ENCODE assay signal across 8 cellular contexts in the genomic region with DNA sequence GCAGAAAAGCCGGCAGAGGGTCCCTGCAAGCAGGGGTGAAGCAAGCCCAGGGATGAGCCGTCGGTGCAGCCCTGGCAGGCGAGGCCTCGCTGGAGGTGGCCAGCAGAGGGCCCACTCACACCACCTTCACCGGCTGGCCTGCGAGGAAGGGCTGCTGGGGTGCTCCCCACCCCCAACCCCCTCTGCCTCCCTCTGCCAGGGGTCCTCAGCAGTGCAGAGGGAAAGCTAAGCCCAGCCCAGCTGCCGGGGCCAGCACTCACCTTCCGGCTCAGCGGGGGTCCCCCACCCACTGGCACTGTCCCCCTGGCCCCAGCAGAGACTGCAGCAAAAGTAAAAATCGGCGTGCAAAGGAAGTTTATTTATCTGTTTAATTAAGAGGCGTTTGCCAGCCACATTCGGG.
DNase-seq lines count a peak whose midpoint lies in the region; ATAC-seq, FAIRE-seq and TF ChIP-seq lines count a peak whose summit lies in the region.

No MANE protein-coding gene starts in this region.

- H3K4me1 ChIP-seq in HepG2 (ENCODE audit: insufficient read depth, low read length), result no peaks in the 10 kb centered on the region

- H3K9ac ChIP-seq in HepG2 (ENCODE audit: insufficient read depth, low read depth, low read length), result no peak overlapping the region

- no peak overlapping the region for H2AFZ ChIP-seq in HepG2 (ENCODE audit: low read length)

- H3K36me3 Mint-ChIP-seq in activated naive CD8-positive, alpha-beta T cell treated with anti-CD3 and anti-CD28 coated beads, Interleukin-2, amount 50 U/mL, for 24 hours (ENCODE audit: low read depth), result no peaks in the 10 kb centered on the region

- peak; percentile 85 for TF ChIP-seq CTCF in HepG2 (CRISPR knock-in tag; IDR thresholded peaks at IDR 0.05)

- CTCF ChIA-PET in HepG2 (lab: Yijun Ruan, JAX; ENCODE audit: low intra/inter-chr PET ratio, low total read pairs), result interaction anchor here (1.1 to 2.3 kb wide), 3 partner anchors 204 to 205 kb away, joined by 3 to 7 read pairs (median 5); no protein-coding TSS in a partner anchor

- TF ChIP-seq EP300 in HepG2 (IDR thresholded peaks at IDR 0.05; ENCODE audit: low read depth in 2 of 2, low read length in 2 of 2) (no peak), HepG2 (CRISPR knock-in tag; IDR thresholded peaks at IDR 0.05; ENCODE audit: borderline replicate concordance) (no peak)

- TF ChIP-seq POLR2A in HepG2 (IDR thresholded peaks at IDR 0.05; ENCODE audit: insufficient read depth in 1 of 2, low read depth in 2 of 2, low read length in 2 of 2), result no peak

- no peak overlapping the region for H3K4me3 ChIP-seq in HepG2 (replicated peaks in 1 of 3; ENCODE audit: insufficient read depth in 1 of 3, low read depth in 2 of 3, low read length in 3 of 3)

- 2% methylated on average over 14 of the region's 14 CpGs for WGBS in HepG2 (ENCODE audit: low lambda C conversion rate)

- BruUV-seq in HepG2 (replicated peaks; lab: Mats Ljungman, UMichigan), result no TSS peak

- peak; percentile 84 for TF ChIP-seq RAD21 in HepG2 (CRISPR knock-in tag; IDR thresholded peaks at IDR 0.05)

- H3K9me3 Mint-ChIP-seq in activated naive CD8-positive, alpha-beta T cell treated with anti-CD3 and anti-CD28 coated beads, Interleukin-2, amount 50 U/mL, for 24 hours, result no peaks in the 10 kb centered on the region

- peaks cover 24 to 87% of the 10 kb centered on the region in 2 experiments; a peak in 4 of 5 replicates for H3K27me3 ChIP-seq in HepG2 (ENCODE audit: control insufficient read depth in 1 of 2, insufficient read depth in 2 of 2, low read length in 2 of 2)

- no peaks in the 10 kb centered on the region for H3K4me1 Mint-ChIP-seq in activated naive CD8-positive, alpha-beta T cell treated with anti-CD3 and anti-CD28 coated beads, Interleukin-2, amount 50 U/mL, for 24 hours

- H3K27me3 Mint-ChIP-seq in activated naive CD8-positive, alpha-beta T cell treated with anti-CD3 and anti-CD28 coated beads, Interleukin-2, amount 50 U/mL, for 24 hours, result peaks cover 52% of the 10 kb centered on the region

- in situ Hi-C loops in HepG2 (cut with HindIII; ENCODE audit: extremely low pct_ligation_motif_present, low pct_unique_long_range_greater_than_20kb), result loop anchor here (5.0 kb wide), 1 partner anchor 199 kb away; no protein-coding TSS in a partner anchor

- no peaks in the 10 kb centered on the region for H3K9me3 ChIP-seq in HepG2 (ENCODE audit: low read length)

- intact Hi-C loops in HepG2 (cut with micrococcal nuclease; ENCODE audit: unreplicated experiment), result no loop called here

- ATAC-seq in activated naive CD8-positive, alpha-beta T cell treated with anti-CD3 and anti-CD28 coated beads, Interleukin-2, amount 50 U/mL, for 24 hours, result no peak
- ATAC-seq in HepG2 (peak; percentile 59), HG02798 (IDR thresholded peaks at IDR 0.05; ENCODE audit: poor library complexity, unreplicated experiment) (no peak), HG03565 (IDR thresholded peaks at IDR 0.05; ENCODE audit: unreplicated experiment) (no peak)

- no peak for FAIRE-seq in HTR-8/SVneo (lab: Jason Lieb, UNC)
- no peak for FAIRE-seq in HepG2 (lab: Jason Lieb, UNC)

- peak; percentile 93 for DNase-seq in D341Med (ENCODE audit: low spot score)
- peak; percentile 60 for DNase-seq in HTR-8/SVneo (ENCODE audit: insufficient read length, low spot score)
- peak; percentile 12 for DNase-seq in activated naive CD8-positive, alpha-beta T cell treated with anti-CD3 and anti-CD28 coated beads, Interleukin-2, amount 50 U/mL, for 24 hours
- no peak for DNase-seq in HepG2 (ENCODE audit: low spot score)
- DNase-seq in dedifferentiated amniotic fluid mesenchymal stem cell (ENCODE audit: extremely low spot score), result no peak
- no peak for DNase-seq in stimulated activated CD4-positive, alpha-beta T cell treated with anti-CD3 and anti-CD28 coated beads, Interleukin-12 subunit alpha, Interleukin-12 subunit beta, amount 100 ng/mL, for 4 hours

- POLR2A ChIA-PET in HepG2 (lab: Yijun Ruan, JAX), result no interaction called here

- no peaks in the 10 kb centered on the region for H3K79me2 ChIP-seq in HepG2 (ENCODE audit: insufficient read depth, low read length)

- no peak overlapping the region for H3K4me2 ChIP-seq in HepG2 (ENCODE audit: low read depth, low read length)

- peaks cover 21% of the 10 kb centered on the region; the same call in 1 of the 2 replicates for H4K20me1 ChIP-seq in HepG2 (ENCODE audit: insufficient read depth, low read length)

- no peak overlapping the region for H3K4me3 Mint-ChIP-seq in activated naive CD8-positive, alpha-beta T cell treated with anti-CD3 and anti-CD28 coated beads, Interleukin-2, amount 50 U/mL, for 24 hours

- no peaks in the 10 kb centered on the region for H3K36me3 ChIP-seq in HepG2 (replicated peaks in 1 of 2; ENCODE audit: control insufficient read depth in 1 of 2, insufficient read depth in 2 of 2, low read length in 2 of 2)

- no peak overlapping the region for H3K27ac Mint-ChIP-seq in activated naive CD8-positive, alpha-beta T cell treated with anti-CD3 and anti-CD28 coated beads, Interleukin-2, amount 50 U/mL, for 24 hours

- H3K27ac ChIP-seq in HepG2 (ENCODE audit: extremely low read length, insufficient read depth, low read length), result no peak overlapping the region

TF ChIP-seq in HepG2, 621 proteins besides CTCF, POLR2A, EP300 and RAD21 (continues in another document):
- TF ChIP-seq ZNF790 (CRISPR knock-in tag; IDR thresholded peaks at IDR 0.05; ENCODE audit: borderline replicate concordance), result no peak
- no peak for TF ChIP-seq ADNP (CRISPR knock-in tag; IDR thresholded peaks at IDR 0.05)
- no peak for TF ChIP-seq FOSL2 (CRISPR knock-in tag; IDR thresholded peaks at IDR 0.05)
- TF ChIP-seq ZNF674 (CRISPR knock-in tag; IDR thresholded peaks at IDR 0.05; ENCODE audit: low read depth), result no peak
- TF ChIP-seq NFYB (CRISPR knock-in tag; IDR thresholded peaks at IDR 0.05), result no peak
- peak; percentile 99 for TF ChIP-seq ZSCAN25 (CRISPR knock-in tag; IDR thresholded peaks at IDR 0.05)
- TF ChIP-seq, protein P1, sequence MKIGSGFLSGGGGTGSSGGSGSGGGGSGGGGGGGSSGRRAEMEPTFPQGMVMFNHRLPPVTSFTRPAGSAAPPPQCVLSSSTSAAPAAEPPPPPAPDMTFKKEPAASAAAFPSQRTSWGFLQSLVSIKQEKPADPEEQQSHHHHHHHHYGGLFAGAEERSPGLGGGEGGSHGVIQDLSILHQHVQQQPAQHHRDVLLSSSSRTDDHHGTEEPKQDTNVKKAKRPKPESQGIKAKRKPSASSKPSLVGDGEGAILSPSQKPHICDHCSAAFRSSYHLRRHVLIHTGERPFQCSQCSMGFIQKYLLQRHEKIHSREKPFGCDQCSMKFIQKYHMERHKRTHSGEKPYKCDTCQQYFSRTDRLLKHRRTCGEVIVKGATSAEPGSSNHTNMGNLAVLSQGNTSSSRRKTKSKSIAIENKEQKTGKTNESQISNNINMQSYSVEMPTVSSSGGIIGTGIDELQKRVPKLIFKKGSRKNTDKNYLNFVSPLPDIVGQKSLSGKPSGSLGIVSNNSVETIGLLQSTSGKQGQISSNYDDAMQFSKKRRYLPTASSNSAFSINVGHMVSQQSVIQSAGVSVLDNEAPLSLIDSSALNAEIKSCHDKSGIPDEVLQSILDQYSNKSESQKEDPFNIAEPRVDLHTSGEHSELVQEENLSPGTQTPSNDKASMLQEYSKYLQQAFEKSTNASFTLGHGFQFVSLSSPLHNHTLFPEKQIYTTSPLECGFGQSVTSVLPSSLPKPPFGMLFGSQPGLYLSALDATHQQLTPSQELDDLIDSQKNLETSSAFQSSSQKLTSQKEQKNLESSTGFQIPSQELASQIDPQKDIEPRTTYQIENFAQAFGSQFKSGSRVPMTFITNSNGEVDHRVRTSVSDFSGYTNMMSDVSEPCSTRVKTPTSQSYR (CRISPR knock-in tag; IDR thresholded peaks at IDR 0.05; ENCODE audit: borderline replicate concordance), result no peak
- TF ChIP-seq ZNF33B (CRISPR knock-in tag; IDR thresholded peaks at IDR 0.05), result no peak
- no peak for TF ChIP-seq ZBTB20 (CRISPR knock-in tag; IDR thresholded peaks at IDR 0.05; ENCODE audit: borderline replicate concordance, low read depth)
- no peak for TF ChIP-seq MLLT10 (CRISPR knock-in tag; IDR thresholded peaks at IDR 0.05)
- TF ChIP-seq ZNF451 (CRISPR knock-in tag; IDR thresholded peaks at IDR 0.05), result no peak
- no peak for TF ChIP-seq ZNF382 (CRISPR knock-in tag; IDR thresholded peaks at IDR 0.05; ENCODE audit: borderline replicate concordance)
- TF ChIP-seq STAG1 (CRISPR knock-in tag; IDR thresholded peaks at IDR 0.05), result peak; percentile 81
- no peak for TF ChIP-seq NR2F6 (IDR thresholded peaks at IDR 0.05)
- no peak for TF ChIP-seq NR2F6 (CRISPR knock-in tag; IDR thresholded peaks at IDR 0.05)
- no peak for TF ChIP-seq CBX1 (IDR thresholded peaks at IDR 0.05; ENCODE audit: low read depth)
- TF ChIP-seq ZNF782 (CRISPR knock-in tag; IDR thresholded peaks at IDR 0.05; ENCODE audit: borderline replicate concordance), result no peak
- TF ChIP-seq GMEB1 (CRISPR knock-in tag; IDR thresholded peaks at IDR 0.05; ENCODE audit: borderline replicate concordance), result no peak
- TF ChIP-seq, protein P2, sequence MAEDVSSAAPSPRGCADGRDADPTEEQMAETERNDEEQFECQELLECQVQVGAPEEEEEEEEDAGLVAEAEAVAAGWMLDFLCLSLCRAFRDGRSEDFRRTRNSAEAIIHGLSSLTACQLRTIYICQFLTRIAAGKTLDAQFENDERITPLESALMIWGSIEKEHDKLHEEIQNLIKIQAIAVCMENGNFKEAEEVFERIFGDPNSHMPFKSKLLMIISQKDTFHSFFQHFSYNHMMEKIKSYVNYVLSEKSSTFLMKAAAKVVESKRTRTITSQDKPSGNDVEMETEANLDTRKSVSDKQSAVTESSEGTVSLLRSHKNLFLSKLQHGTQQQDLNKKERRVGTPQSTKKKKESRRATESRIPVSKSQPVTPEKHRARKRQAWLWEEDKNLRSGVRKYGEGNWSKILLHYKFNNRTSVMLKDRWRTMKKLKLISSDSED (CRISPR knock-in tag; IDR thresholded peaks at IDR 0.05), result no peak
- no peak for TF ChIP-seq PHF21A (CRISPR knock-in tag; IDR thresholded peaks at IDR 0.05)
- TF ChIP-seq MTF2 (CRISPR knock-in tag; IDR thresholded peaks at IDR 0.05; ENCODE audit: borderline replicate concordance), result peak; percentile 32; the same call in 1 of the 2 replicates

Comparison
In these comparisons a context has a peak if more than half of its experiments do, and no peak if none do; other contexts are left out.
1. DNase-seq: peak in D341Med (single experiment), HTR-8/SVneo (single experiment) and activated naive CD8-positive, alpha-beta T cell treated with anti-CD3 and anti-CD28 coated beads, Interleukin-2, amount 50 U/mL, for 24 hours (single experiment); none in HepG2 (single experiment), dedifferentiated amniotic fluid mesenchymal stem cell (single experiment) and stimulated activated CD4-positive, alpha-beta T cell treated with anti-CD3 and anti-CD28 coated beads, Interleukin-12 subunit alpha, Interleukin-12 subunit beta, amount 100 ng/mL, for 4 hours (single experiment).